ENCODE assay signal across 17 cellular contexts in genomic region chr1:118039170-118039569, GRCh38.
"Had no signal": no experiment of that assay in that cellular context is flagged by ENCODE, and none has a peak within 500 bp of the region (broad histone marks: within the 10 kb centered on the region; RNA-seq: fewer than 3 reads in every experiment).

No MANE protein-coding gene starts in this region.

- H3K4me1 Mint-ChIP-seq: activated CD4-positive, alpha-beta memory T cell treated with anti-CD3 and anti-CD28 coated beads, Interleukin-2, amount 10 ng/mL, durations not matched to agents 7 days and 5 days; activated CD4-positive, alpha-beta T cell treated with anti-CD3 and anti-CD28 coated beads for 36 hours; activated naive CD4-positive, alpha-beta T cell treated with anti-CD3 and anti-CD28 coated beads, Interleukin-2, amount 50 U/mL, for 24 hours; neural progenitor cell had no signal

- H3K4me3 Mint-ChIP-seq: activated CD4-positive, alpha-beta memory T cell treated with anti-CD3 and anti-CD28 coated beads, Interleukin-2, amount 10 ng/mL, durations not matched to agents 7 days and 5 days; activated CD4-positive, alpha-beta T cell treated with anti-CD3 and anti-CD28 coated beads for 36 hours; activated naive CD4-positive, alpha-beta T cell treated with anti-CD3 and anti-CD28 coated beads, Interleukin-2, amount 50 U/mL, for 24 hours; activated T-cell treated with anti-CD3 and anti-CD28 coated beads, Interleukin-2, amount 50 U/mL, for 24 hours; endodermal cell; neural progenitor cell; stimulated activated naive CD8-positive, alpha-beta T cell treated with anti-CD3 and anti-CD28 coated beads, Interleukin-15, Interleukin-2, amounts not matched to agents 100 ng/mL and 50 ng/mL, for 24 hours had no signal

- H3K9me3 Mint-ChIP-seq: activated CD4-positive, alpha-beta memory T cell treated with anti-CD3 and anti-CD28 coated beads, Interleukin-2, amount 10 ng/mL, durations not matched to agents 7 days and 5 days; activated naive CD4-positive, alpha-beta T cell treated with anti-CD3 and anti-CD28 coated beads, Interleukin-2, amount 50 U/mL, for 24 hours; activated T-cell treated with anti-CD3 and anti-CD28 coated beads, Interleukin-2, amount 50 U/mL, for 24 hours; endodermal cell; neural progenitor cell; stimulated activated naive CD8-positive, alpha-beta T cell treated with anti-CD3 and anti-CD28 coated beads, Interleukin-15, Interleukin-2, amounts not matched to agents 100 ng/mL and 50 ng/mL, for 24 hours had no signal

- H3K36me3 ChIP-seq: adrenal gland, gastrocnemius medialis, heart right ventricle, neural progenitor cell, right lobe of liver, suprapubic skin, upper lobe of left lung had no signal

- DNase-seq: activated CD4-positive, alpha-beta memory T cell treated with anti-CD3 and anti-CD28 coated beads, Interleukin-2, amount 10 ng/mL, durations not matched to agents 7 days and 5 days; activated CD4-positive, alpha-beta T cell treated with anti-CD3 and anti-CD28 coated beads for 36 hours; activated T-cell treated with anti-CD3 and anti-CD28 coated beads, Interleukin-2, amount 50 U/mL, for 24 hours; adrenal gland; endodermal cell; gastrocnemius medialis; heart right ventricle; left cardiac atrium; mammary epithelial cell; right lobe of liver; T1000; upper lobe of left lung had no signal

- H3K27ac ChIP-seq: adrenal gland, gastrocnemius medialis, heart right ventricle, neural progenitor cell, right lobe of liver, suprapubic skin, upper lobe of left lung had no signal

- H3K27ac Mint-ChIP-seq: activated CD4-positive, alpha-beta memory T cell treated with anti-CD3 and anti-CD28 coated beads, Interleukin-2, amount 10 ng/mL, durations not matched to agents 7 days and 5 days; activated CD4-positive, alpha-beta T cell treated with anti-CD3 and anti-CD28 coated beads for 36 hours; activated naive CD4-positive, alpha-beta T cell treated with anti-CD3 and anti-CD28 coated beads, Interleukin-2, amount 50 U/mL, for 24 hours; activated T-cell treated with anti-CD3 and anti-CD28 coated beads, Interleukin-2, amount 50 U/mL, for 24 hours; endodermal cell; neural progenitor cell; stimulated activated naive CD8-positive, alpha-beta T cell treated with anti-CD3 and anti-CD28 coated beads, Interleukin-15, Interleukin-2, amounts not matched to agents 100 ng/mL and 50 ng/mL, for 24 hours had no signal

- H3K9me3 ChIP-seq: adrenal gland, gastrocnemius medialis, heart right ventricle, right lobe of liver, suprapubic skin, upper lobe of left lung had no signal

- H3K4me3 ChIP-seq: adrenal gland, gastrocnemius medialis, heart right ventricle, neural progenitor cell, right lobe of liver, smooth muscle cell, suprapubic skin, upper lobe of left lung had no signal

- H3K36me3 Mint-ChIP-seq: activated naive CD4-positive, alpha-beta T cell treated with anti-CD3 and anti-CD28 coated beads, Interleukin-2, amount 50 U/mL, for 24 hours; neural progenitor cell had no signal

- H3K4me1 ChIP-seq: adrenal gland, gastrocnemius medialis, neural progenitor cell, right lobe of liver, suprapubic skin, upper lobe of left lung had no signal

- ATAC-seq: activated CD4-positive, alpha-beta T cell treated with anti-CD3 and anti-CD28 coated beads for 36 hours; gastrocnemius medialis; heart right ventricle; left cardiac atrium; right lobe of liver had no signal

- H3K27me3 ChIP-seq: adrenal gland, gastrocnemius medialis, neural progenitor cell, right lobe of liver, suprapubic skin, upper lobe of left lung had no signal
